ENCODE assay signal across 12 cellular contexts in the genomic region with DNA sequence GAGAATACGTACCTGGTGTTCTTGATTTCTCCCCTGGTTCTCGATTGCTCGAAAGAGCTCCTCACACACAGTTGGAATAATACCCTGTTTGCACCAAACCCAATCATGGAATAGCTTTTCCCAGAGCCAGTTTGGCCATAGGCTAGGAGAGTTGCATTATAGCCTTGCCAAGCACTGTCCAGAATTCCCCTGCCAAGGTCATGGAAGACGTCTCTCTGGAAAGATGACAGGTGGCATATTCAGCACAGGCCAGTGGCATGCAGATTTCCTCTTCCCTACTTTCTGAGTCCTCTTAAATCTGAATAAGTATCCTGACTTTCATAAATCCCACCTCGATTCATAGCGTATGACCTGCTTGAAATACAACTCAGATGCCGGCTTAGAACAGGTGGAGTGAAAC.
DNase-seq lines count a peak whose midpoint lies in the region; ATAC-seq and TF ChIP-seq lines count a peak whose summit lies in the region.
"Had no signal": no experiment of that assay in that cellular context is flagged by ENCODE, and none has a peak within 500 bp of the region (broad histone marks: within the 10 kb centered on the region; RNA-seq: fewer than 3 reads in every experiment).

No MANE protein-coding gene starts in this region.

- peaks cover 16% of the 10 kb centered on the region for H3K27me3 Mint-ChIP-seq in activated T-helper 2 cell treated with anti-CD3 and anti-CD28 coated beads, Interferon-gamma antibody, Interleukin-2, Interleukin-4, amounts not matched to agents 10 μg/mL and 5 μg/mL and 100 μg/mL, durations not matched to agents 14 hours and 24 hours and 36 hours (ENCODE audit: low read depth)

- intact Hi-C loops in Panc1 (cut with micrococcal nuclease; ENCODE audit: unreplicated experiment), result no loop called here
- intact Hi-C loops in left ventricle myocardium superior (cut with micrococcal nuclease), result no loop called here
- intact Hi-C loops in psoas muscle (cut with DNase I), result no loop called here
- intact Hi-C loops in activated T-helper 2 cell treated with anti-CD3 and anti-CD28 coated beads, Interferon-gamma antibody, Interleukin-2, Interleukin-4, amounts not matched to agents 10 μg/mL and 5 μg/mL and 100 μg/mL, durations not matched to agents 14 hours and 24 hours and 36 hours (cut with micrococcal nuclease), result no loop called here

- H3K4ac ChIP-seq in neuronal stem cell (ENCODE audit: low read length), result no peak overlapping the region

- peaks cover 62% of the 10 kb centered on the region for H3K4me1 ChIP-seq in BLaER1
- H3K4me1 ChIP-seq in Panc1 (ENCODE audit: control insufficient read depth, insufficient read depth, low read length), result no peaks in the 10 kb centered on the region
- peaks cover 7% of the 10 kb centered on the region for H3K4me1 ChIP-seq in psoas muscle
- H3K4me1 ChIP-seq in neuronal stem cell (ENCODE audit: control insufficient read depth in 2 of 2, insufficient read depth in 1 of 2, low read depth in 1 of 2, low read length in 2 of 2), result no peaks in the 10 kb centered on the region
- H3K4me1 ChIP-seq: BE2C, Caco-2 had no signal

- H2BK120ac ChIP-seq in neuronal stem cell (ENCODE audit: low read depth, low read length), result no peak overlapping the region

- H3K36me3 ChIP-seq in BLaER1 (no peaks in the 10 kb centered on the region; the same call in 1 of the 2 replicates), Panc1 (ENCODE audit: control insufficient read depth, insufficient read depth, low read length) (no peaks in the 10 kb centered on the region), psoas muscle (ENCODE audit: insufficient read depth in 1 of 2, low read depth in 1 of 2) (no peaks in the 10 kb centered on the region), neuronal stem cell (replicated peaks in 1 of 2; ENCODE audit: control insufficient read depth in 2 of 2, insufficient read depth in 2 of 2, low read length in 2 of 2) (no peaks in the 10 kb centered on the region)
- H3K36me3 ChIP-seq: BE2C had no signal

- no peak overlapping the region for H3K27ac Mint-ChIP-seq in activated T-helper 2 cell treated with anti-CD3 and anti-CD28 coated beads, Interferon-gamma antibody, Interleukin-2, Interleukin-4, amounts not matched to agents 10 μg/mL and 5 μg/mL and 100 μg/mL, durations not matched to agents 14 hours and 24 hours and 36 hours
- H3K27ac Mint-ChIP-seq: HFFc6 had no signal

- no TSS peak for BruUV-seq in Panc1 (replicated peaks; lab: Mats Ljungman, UMichigan)

- no peaks in the 10 kb centered on the region for H4K20me1 ChIP-seq in BLaER1

- H3K4me3 ChIP-seq in BLaER1 (no peak overlapping the region), Panc1 (ENCODE audit: low read depth in 2 of 2, low read length in 2 of 2) (no peak overlapping the region), psoas muscle (no peak overlapping the region), neuronal stem cell (ENCODE audit: low read length in 2 of 2) (no peak overlapping the region)

- no peak overlapping the region for H4K8ac ChIP-seq in neuronal stem cell (ENCODE audit: low read depth, low read length)

- no peaks in the 10 kb centered on the region for H3K79me1 ChIP-seq in neuronal stem cell (ENCODE audit: low read depth, low read length)

- H3K4me1 Mint-ChIP-seq in activated T-helper 2 cell treated with anti-CD3 and anti-CD28 coated beads, Interferon-gamma antibody, Interleukin-2, Interleukin-4, amounts not matched to agents 10 μg/mL and 5 μg/mL and 100 μg/mL, durations not matched to agents 14 hours and 24 hours and 36 hours (ENCODE audit: low read depth), result peaks cover 9% of the 10 kb centered on the region

- H2BK12ac ChIP-seq in neuronal stem cell (ENCODE audit: low read length), result no peak overlapping the region

- no peak overlapping the region for H3K23ac ChIP-seq in neuronal stem cell (ENCODE audit: low read depth, low read length, poor library complexity)

- H3K14ac ChIP-seq in neuronal stem cell (ENCODE audit: low read length), result no peak overlapping the region

- no peak overlapping the region for H2BK5ac ChIP-seq in neuronal stem cell (ENCODE audit: low read length)

- DNase-seq in Panc1 (ENCODE audit: low read depth, low spot score) (no peak), left ventricle myocardium superior (no peak), psoas muscle (no peak), neuronal stem cell (ENCODE audit: low spot score) (no peak)
- DNase-seq in activated T-helper 2 cell treated with anti-CD3 and anti-CD28 coated beads, Interferon-gamma antibody, Interleukin-2, Interleukin-4, amounts not matched to agents 10 μg/mL and 5 μg/mL and 100 μg/mL, durations not matched to agents 14 hours and 24 hours and 36 hours (ENCODE audit: low spot score), result no peak
- DNase-seq: BE2C, Caco-2, HCEC 1CT, HFFc6 had no signal

- no peak overlapping the region for H3K18ac ChIP-seq in neuronal stem cell (ENCODE audit: low read length)

- 0 out of 2 replicates have a peak, but pooled peaks have one; percentile 49 for ATAC-seq in Panc1
- ATAC-seq in left ventricle myocardium superior, result peak; percentile 90
- ATAC-seq in psoas muscle, result peak; percentile 71 to 84 (median 80)
- no peak for ATAC-seq in GM18520 (IDR thresholded peaks at IDR 0.05; ENCODE audit: unreplicated experiment)

- H2BK15ac ChIP-seq in neuronal stem cell (ENCODE audit: low read length), result no peak overlapping the region

- H3K4me2 ChIP-seq in BLaER1 (peak overlapping the region; percentile 80), neuronal stem cell (ENCODE audit: insufficient read depth, low read length, poor library complexity, severe bottlenecking) (no peak overlapping the region)

- H3K36me3 Mint-ChIP-seq in activated T-helper 2 cell treated with anti-CD3 and anti-CD28 coated beads, Interferon-gamma antibody, Interleukin-2, Interleukin-4, amounts not matched to agents 10 μg/mL and 5 μg/mL and 100 μg/mL, durations not matched to agents 14 hours and 24 hours and 36 hours (ENCODE audit: low read depth), result no peaks in the 10 kb centered on the region
- H3K36me3 Mint-ChIP-seq: CD8-positive, alpha-beta memory T cell had no signal

- H2AK5ac ChIP-seq in neuronal stem cell (ENCODE audit: low read depth, low read length), result no peak overlapping the region

- H3K9me3 ChIP-seq in BLaER1, result peaks cover 9% of the 10 kb centered on the region
- no peaks in the 10 kb centered on the region for H3K9me3 ChIP-seq in Panc1 (ENCODE audit: control insufficient read depth, insufficient read depth, low read depth, low read length)
- no peaks in the 10 kb centered on the region for H3K9me3 ChIP-seq in psoas muscle
- H3K9me3 ChIP-seq in neuronal stem cell (replicated peaks in 1 of 2; ENCODE audit: control insufficient read depth in 2 of 2, insufficient read depth in 1 of 2, low read depth in 1 of 2, low read length in 2 of 2), result no peaks in the 10 kb centered on the region
- H3K9me3 ChIP-seq: BE2C, Caco-2 had no signal

- no peak overlapping the region for H3K4me3 Mint-ChIP-seq in activated T-helper 2 cell treated with anti-CD3 and anti-CD28 coated beads, Interferon-gamma antibody, Interleukin-2, Interleukin-4, amounts not matched to agents 10 μg/mL and 5 μg/mL and 100 μg/mL, durations not matched to agents 14 hours and 24 hours and 36 hours (ENCODE audit: low read depth)
- H3K4me3 Mint-ChIP-seq: HFFc6 had no signal

- in situ Hi-C loops in Panc1 (cut with HindIII; ENCODE audit: low pct_unique_long_range_greater_than_20kb, low sequenced_read_pairs), result no loop called here

- 45 to 53% (median 50%) methylated on average over 7 of the region's 7 CpGs for WGBS in psoas muscle, 3 donors
- WGBS in neuronal stem cell (ENCODE audit: extremely low coverage in 2 of 2, insufficient read length in 2 of 2, insufficient replicate concordance in 1 of 2), 2 donors, result no CpG with 5 or more reads among the region's 7 CpGs

- POLR2A ChIA-PET in Panc1 (lab: Charles Lee), result no interaction called here

- H2AFZ ChIP-seq in neuronal stem cell (ENCODE audit: low read length), result no peak overlapping the region

- no peaks in the 10 kb centered on the region for H3K9me3 Mint-ChIP-seq in activated T-helper 2 cell treated with anti-CD3 and anti-CD28 coated beads, Interferon-gamma antibody, Interleukin-2, Interleukin-4, amounts not matched to agents 10 μg/mL and 5 μg/mL and 100 μg/mL, durations not matched to agents 14 hours and 24 hours and 36 hours
- H3K9me3 Mint-ChIP-seq: HFFc6 had no signal

- peak overlapping the region; percentile 64 for H3K27ac ChIP-seq in BLaER1
- H3K27ac ChIP-seq in Panc1 (ENCODE audit: low read length), result no peak overlapping the region
- H3K27ac ChIP-seq in psoas muscle, result no peak overlapping the region
- no peak overlapping the region for H3K27ac ChIP-seq in neuronal stem cell (replicated peaks; ENCODE audit: low read length)

- TF ChIP-seq CTCF in Panc1 (IDR thresholded peaks at IDR 0.05) (no peak), psoas muscle (IDR thresholded peaks at IDR 0.05) (no peak)

- H3K27me3 ChIP-seq in BLaER1 (no peaks in the 10 kb centered on the region), Panc1 (ENCODE audit: control insufficient read depth, insufficient read depth, low read length) (peaks cover 2% of the 10 kb centered on the region; the same call in 1 of the 2 replicates), psoas muscle (ENCODE audit: insufficient read depth in 3 of 3, low read length in 2 of 3) (no peaks in the 10 kb centered on the region), neuronal stem cell (ENCODE audit: control insufficient read depth in 3 of 3, insufficient read depth in 3 of 3, low read depth in 1 of 3, low read length in 3 of 3) (no peaks in the 10 kb centered on the region)
- H3K27me3 ChIP-seq: BE2C had no signal

- no peak overlapping the region for H4K91ac ChIP-seq in neuronal stem cell (ENCODE audit: low read depth, low read length, poor library complexity)

- CTCF ChIA-PET in Panc1 (lab: Charles Lee), result no interaction called here

- H3K9ac ChIP-seq in BLaER1 (peak overlapping the region; percentile 40; the same call in 1 of the 2 replicates), neuronal stem cell (ENCODE audit: low read depth, low read length, poor library complexity) (no peak overlapping the region)
